26 cellular contexts compared by ENCODE assay signal in genomic region chr4:153622093-153622492, GRCh38.
"Had no signal": no experiment of that assay in that cellular context is flagged by ENCODE, and none has a peak within 500 bp of the region (broad histone marks: within the 10 kb centered on the region; RNA-seq: fewer than 3 reads in every experiment).

No MANE protein-coding gene starts in this region.

- H3K27ac Mint-ChIP-seq: nephron progenitor cell had no signal

- H3K36me3 ChIP-seq: prostate gland, uterus had no signal

- H3K27me3 ChIP-seq: esophagus muscularis mucosa, foreskin keratinocyte, pancreas, sigmoid colon, SJSA1, tibial nerve, uterus had no signal

- H3K9me3 ChIP-seq: esophagus muscularis mucosa, mucosa of descending colon, pancreas, prostate gland, sigmoid colon, SJSA1, tibial nerve, uterus had no signal

- H3K4me3 Mint-ChIP-seq: activated CD4-positive, alpha-beta T cell treated with anti-CD3 and anti-CD28 coated beads for 36 hours; central memory CD8-positive, alpha-beta T cell; nephron progenitor cell; stimulated activated memory B cell treated with anti-CD40 and anti-IgM and Interleukin-4, amounts not matched to agents 10 μg/mL and 1 μg/mL and 100 μg/mL, for 72 hours had no signal

- H3K4me3 ChIP-seq: esophagus muscularis mucosa, mucosa of descending colon, pancreas, prostate gland, sigmoid colon, SJSA1, tibial nerve, uterus had no signal

- H3K4me1 ChIP-seq: foreskin keratinocyte, pancreas, prostate gland, SJSA1 had no signal

- ATAC-seq: activated CD4-positive, alpha-beta T cell treated with anti-CD3 and anti-CD28 coated beads for 36 hours; foreskin keratinocyte; left ventricle myocardium superior; mucosa of descending colon had no signal

- H3K9me3 Mint-ChIP-seq: central memory CD8-positive, alpha-beta T cell; stimulated activated memory B cell treated with anti-CD40 and anti-IgM and Interleukin-4, amounts not matched to agents 10 μg/mL and 1 μg/mL and 100 μg/mL, for 72 hours had no signal

- DNase-seq: activated CD4-positive, alpha-beta T cell treated with anti-CD3 and anti-CD28 coated beads for 36 hours; activated CD4-positive, CD25-positive, alpha-beta regulatory T cell; activated CD8-positive, alpha-beta memory T cell treated with anti-CD3 and anti-CD28 coated beads for 24 hours; activated gamma-delta T cell treated with Interleukin-2 at 50 U/mL for 16 hours; dermis blood vessel endothelial cell; effector CD4-positive, alpha-beta T cell; foreskin keratinocyte; islet precursor cell; left ventricle myocardium superior; mucosa of descending colon; nephron progenitor cell; nucleus accumbens; pancreas; retina; sigmoid colon; small intestine; stimulated activated CD4-positive, alpha-beta T cell treated with anti-CD3 and anti-CD28 coated beads, Interleukin-1b, Interleukin-23, amount 100 ng/mL, for 48 hours; stimulated activated CD4-positive, alpha-beta T cell treated with anti-CD3 and anti-CD28 coated beads, Interleukin-4, amount 100 ng/mL, for 4 hours; stimulated activated CD8-positive, alpha-beta memory T cell treated with anti-CD3 and anti-CD28 coated beads, Interleukin-4, amount 100 ng/mL, for 48 hours; uterus had no signal

- H3K27ac ChIP-seq: esophagus muscularis mucosa, foreskin keratinocyte, pancreas, prostate gland, sigmoid colon, SJSA1, tibial nerve, uterus had no signal

- H3K27me3 Mint-ChIP-seq: activated CD4-positive, alpha-beta T cell treated with anti-CD3 and anti-CD28 coated beads for 36 hours; central memory CD8-positive, alpha-beta T cell; stimulated activated memory B cell treated with anti-CD40 and anti-IgM and Interleukin-4, amounts not matched to agents 10 μg/mL and 1 μg/mL and 100 μg/mL, for 72 hours had no signal
